Comparison of ENCODE assay signal across 8 cellular contexts in the genomic region with DNA sequence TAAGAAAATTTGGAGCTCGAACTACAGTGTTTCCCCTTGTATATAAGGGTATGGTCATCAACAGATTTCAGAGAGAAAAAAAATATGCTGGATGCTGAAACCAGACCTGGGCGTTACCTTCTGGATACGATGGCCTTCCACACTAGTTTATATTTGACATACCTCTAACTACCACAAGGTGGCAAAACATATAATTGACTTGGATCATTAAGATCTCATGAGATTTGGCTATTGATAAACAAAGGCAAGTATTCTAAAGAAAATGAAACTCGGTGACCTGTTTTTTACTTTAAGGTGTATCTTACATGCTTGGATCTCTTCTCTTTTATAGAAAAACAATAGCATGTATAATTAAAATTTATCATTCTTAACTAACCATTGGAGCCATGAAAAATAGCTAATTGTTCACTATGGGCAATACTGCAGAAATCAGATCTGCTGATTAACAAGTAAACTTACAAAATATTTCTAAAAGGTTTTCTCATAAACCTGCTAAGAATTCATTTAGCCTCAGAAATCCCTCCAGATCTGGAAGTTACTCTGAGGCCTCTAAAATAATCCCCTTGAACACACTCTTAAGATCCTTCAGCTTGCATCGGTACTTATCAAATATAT.
DNase-seq lines count a peak whose midpoint lies in the region; ATAC-seq and TF ChIP-seq lines count a peak whose summit lies in the region.

No MANE protein-coding gene starts in this region.

- TF ChIP-seq CTCF in RWPE1 (conservative IDR thresholded peaks at IDR 0.05; ENCODE audit: low read depth) (peak; percentile 34), neural crest cell (conservative IDR thresholded peaks at IDR 0.05) (peak; percentile 64), lower leg skin (IDR thresholded peaks at IDR 0.05) (no peak)

- intact Hi-C loops in lower leg skin (cut with DNase I; ENCODE audit: low total_unique reads), result no loop called here

- DNase-seq in NCI-H1105 treated with DMSO at 0.1 percent for 48 hours (lab: John Stamatoyannopoulos, UW), result peak; percentile 4
- DNase-seq in NCI-H1105 (lab: John Stamatoyannopoulos, UW), result no peak
- peak; percentile 19 for DNase-seq in HEK293T (ENCODE audit: extremely low spot score)
- peak; percentile 1 for DNase-seq in RWPE1 (ENCODE audit: low spot score)
- DNase-seq in neural crest cell (ENCODE audit: low read depth, low spot score), result no peak
- no peak for DNase-seq in lower leg skin (ENCODE audit: low spot score in 2 of 2)
- DNase-seq in mesenteric fat pad (ENCODE audit: low spot score), result no peak

- H3K9me3 Mint-ChIP-seq in neural crest cell, result no peaks in the 10 kb centered on the region

- H3K4me1 Mint-ChIP-seq in neural crest cell, result no peaks in the 10 kb centered on the region

- H3K27me3 Mint-ChIP-seq in neural crest cell (ENCODE audit: low read depth), result no peaks in the 10 kb centered on the region

- WGBS in lower leg skin, 2 donors, result 53 to 55% methylated on average over 5 of the region's 5 CpGs

- no peak for TF ChIP-seq POLR2A in lower leg skin (IDR thresholded peaks at IDR 0.05)

- no peaks in the 10 kb centered on the region for H3K36me3 Mint-ChIP-seq in neural crest cell (ENCODE audit: low read depth)

- POLR2A ChIA-PET in HEK293T (lab: Yijun Ruan, JAX) (no interaction called here), RWPE1 (lab: Yijun Ruan, JAX; ENCODE audit: low non-redundant PET) (no interaction called here)

- CTCF ChIA-PET in HEK293T (lab: Yijun Ruan, JAX), result no interaction called here
- CTCF ChIA-PET in RWPE1 (lab: Yijun Ruan, JAX), result interaction anchor here (0.6 to 1.0 kb wide), 2 partner anchors 9 to 27 kb away, joined by 3 read pairs; no protein-coding TSS in a partner anchor

- H3K4me3 ChIP-seq in lower leg skin (ENCODE audit: low read depth, poor library complexity, severe bottlenecking), result no peak overlapping the region

- ATAC-seq in GM19467 (IDR thresholded peaks at IDR 0.05; ENCODE audit: unreplicated experiment), result no peak

- no peak overlapping the region for H3K4me3 Mint-ChIP-seq in neural crest cell

- no peak overlapping the region for H3K27ac Mint-ChIP-seq in neural crest cell (ENCODE audit: unreplicated experiment)

- H3K27ac ChIP-seq in RWPE1, result no peak overlapping the region

TF ChIP-seq in HEK293T, 16 proteins besides CTCF, POLR2A, EP300 and RAD21:
- TF ChIP-seq FOXA1 (IDR thresholded peaks at IDR 0.05) (no peak), FOXM1 (IDR thresholded peaks at IDR 0.05; ENCODE audit: borderline replicate concordance) (no peak), ARNT (IDR thresholded peaks at IDR 0.05) (no peak), ZNF384 (IDR thresholded peaks at IDR 0.05) (no peak), NFRKB (IDR thresholded peaks at IDR 0.05) (no peak), L3MBTL2 (conservative IDR thresholded peaks at IDR 0.05) (no peak)

Comparison
In these comparisons a context has a peak if more than half of its experiments do, and no peak if none do; other contexts are left out.
1. DNase-seq: peak in NCI-H1105 treated with DMSO at 0.1 percent for 48 hours (single experiment), HEK293T (single experiment) and RWPE1 (single experiment); none in NCI-H1105 (single experiment), neural crest cell (single experiment), lower leg skin (0 of 2) and mesenteric fat pad (single experiment).
2. CTCF ChIP-seq: peak in RWPE1 (single experiment) and neural crest cell (single experiment); none in lower leg skin (0 of 3).